8 cellular contexts compared by ENCODE assay signal in the genomic region with DNA sequence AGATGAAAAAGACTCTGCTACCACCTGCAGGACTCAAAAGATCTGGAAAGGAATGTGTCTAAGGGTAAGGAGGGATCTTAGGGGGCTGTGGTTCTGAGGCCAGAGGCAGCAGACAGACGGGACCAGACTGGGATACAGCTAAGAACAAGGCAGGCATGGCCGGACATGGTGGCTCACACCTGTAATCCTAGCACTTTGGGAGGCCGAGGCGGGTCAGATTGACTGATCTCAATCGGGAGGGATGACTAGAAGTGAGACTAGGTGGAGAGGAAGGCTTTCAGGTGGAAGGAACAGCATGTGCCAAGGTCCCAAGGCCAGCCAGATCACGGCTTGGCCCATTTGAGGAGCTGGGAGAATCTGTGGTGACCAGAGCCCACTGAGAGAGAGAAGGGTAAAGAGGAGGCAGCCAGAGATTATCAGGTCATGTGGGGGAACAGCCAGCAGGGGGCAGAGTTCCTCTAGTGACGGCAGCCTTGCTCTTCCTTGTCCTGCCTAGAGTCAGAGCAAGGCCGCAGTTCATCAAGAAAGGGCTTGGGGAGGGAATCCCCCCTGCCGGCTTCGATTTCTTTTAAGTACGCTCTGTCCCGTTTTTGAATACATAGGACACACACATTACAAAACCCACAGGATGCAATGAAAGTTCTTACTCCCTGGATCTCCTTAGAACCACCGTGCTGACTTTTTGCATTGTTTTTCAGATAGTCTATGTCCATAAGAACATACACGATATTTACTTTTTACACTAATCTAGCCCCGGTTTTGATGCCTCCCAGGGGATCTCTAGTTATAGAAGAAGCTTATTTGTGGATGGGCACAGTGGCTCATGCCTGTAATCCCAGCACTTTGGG. TPM values are rescaled to one million over a fixed set of nuclear protein-coding genes. Genes with fewer than 3 reads are reported as not detected.
A peak's percentile ranks its signal among the peaks of the same experiment; 100 is the strongest.
DNase-seq lines count a peak whose midpoint lies in the region; ATAC-seq and TF ChIP-seq lines count a peak whose summit lies in the region.

No MANE protein-coding gene starts in this region.

- ATAC-seq in GM19035 (IDR thresholded peaks at IDR 0.05; ENCODE audit: unreplicated experiment), result no peak

- DNase-seq in C1 segment of cervical spinal cord (lab: John Stamatoyannopoulos, UW) (peak in 12 of 14 donors; percentile 17 to 83 (median 60)), H4 (ENCODE audit: low spot score) (peak; percentile 65), NCI-H2171 treated with DMSO at 0.1 percent for 48 hours (lab: John Stamatoyannopoulos, UW) (peak; percentile 60), T47D (ENCODE audit: low read depth in 1 of 2, low spot score in 1 of 2) (peak; percentile 85 to 90), kidney glomerular epithelial cell (lab: John Stamatoyannopoulos, UW) (peak; percentile 32)
- peak; percentile 82 to 84 for DNase-seq in stimulated activated CD4-positive, alpha-beta T cell treated with anti-CD3 and anti-CD28 coated beads, Interleukin-1b, Interleukin-23, amount 100 ng/mL, for 4 hours (ENCODE audit: low read depth in 2 of 2)

- no peak overlapping the region for H3K4me3 ChIP-seq in WI38 (ENCODE audit: low read depth, low read length)

- TF ChIP-seq CTCF in WI38 (IDR thresholded peaks at IDR 0.05; ENCODE audit: low read depth, low read length), result peak; percentile 58

- in situ Hi-C loops in T47D (cut with HindIII; ENCODE audit: low pct_unique_long_range_greater_than_20kb, low sequenced_read_pairs), result no loop called here

RNA-seq across cellular contexts. Expression of gene OLFML2A, which starts 2.6 kb away (rescaled TPM):
- 2.8 and 5.5 TPM in 2 replicates for total RNA-seq in H4 (2014; rRNA removed; shearing (Covaris generic))

RNA-seq across cellular contexts. Expression of gene NR6A1, which starts 3.2 kb away (rescaled TPM):
- 1.2 and 3.7 TPM in 2 replicates for total RNA-seq in H4 (2014; rRNA removed; shearing (Covaris generic))

Comparison
In these comparisons a context has a peak if more than half of its experiments do, and no peak if none do; other contexts are left out.
1. DNase-seq: peak in every context shown above with its lines; median percentile 88 in T47D; 83 in stimulated activated CD4-positive, alpha-beta T cell treated with anti-CD3 and anti-CD28 coated beads, Interleukin-1b, Interleukin-23, amount 100 ng/mL, for 4 hours; 65 in H4; 60 in C1 segment of cervical spinal cord; 60 in NCI-H2171 treated with DMSO at 0.1 percent for 48 hours; 32 in kidney glomerular epithelial cell.